Comparison of ENCODE assay signal across 1 cellular context in the genomic region with DNA sequence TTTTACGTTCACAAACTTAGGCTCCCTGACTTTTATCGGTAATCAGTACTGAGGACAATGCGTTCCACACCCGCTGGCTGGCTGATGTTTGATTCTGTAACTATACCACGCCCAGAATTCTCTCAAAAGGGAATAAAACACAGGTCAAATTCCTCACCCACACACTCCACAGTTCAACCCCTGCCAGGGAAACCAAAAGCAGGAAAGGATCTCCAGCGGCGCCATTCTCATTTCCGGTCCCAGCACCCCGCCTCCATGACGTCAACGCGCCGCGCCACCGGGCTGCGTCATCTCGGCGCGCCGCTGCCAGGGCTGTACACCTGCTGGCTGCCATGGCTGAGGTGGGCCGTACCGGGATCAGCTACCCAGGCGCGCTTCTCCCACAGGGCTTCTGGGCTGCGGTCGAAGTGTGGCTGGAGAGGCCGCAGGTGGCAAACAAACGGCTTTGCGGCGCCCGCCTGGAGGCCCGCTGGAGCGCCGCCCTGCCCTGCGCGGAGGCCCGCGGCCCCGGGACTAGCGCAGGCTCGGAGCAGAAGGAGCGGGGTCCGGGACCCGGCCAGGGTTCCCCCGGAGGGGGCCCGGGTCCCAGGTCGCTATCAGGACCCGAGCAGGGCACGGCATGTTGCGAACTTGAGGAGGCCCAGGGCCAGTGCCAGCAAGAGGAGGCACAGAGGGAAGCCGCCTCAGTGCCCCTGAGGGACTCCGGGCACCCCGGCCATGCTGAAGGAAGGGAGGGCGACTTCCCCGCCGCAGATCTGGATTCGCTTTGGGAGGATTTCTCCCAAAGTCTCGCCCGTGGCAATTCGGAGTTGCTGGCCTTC.
TF ChIP-seq lines count a peak whose summit lies in the region.

ACOX3 (minus strand) TSS at position 233 of the 821 bp plus-strand sequence. CDS start 24,202 bp downstream, outside the sequence.
TRMT44 (plus strand) TSS at position 287 of the 821 bp plus-strand sequence; CDS start at position 333, 46 bp downstream.

TF ChIP-seq in K562, 482 proteins besides CTCF, POLR2A, EP300 and RAD21 (continued from another document and continues in another):
- TF ChIP-seq FOS (IDR thresholded peaks at IDR 0.05; ENCODE audit: extremely low read depth, insufficient read length) (no peak), MBD1 (CRISPR knock-in tag; IDR thresholded peaks at IDR 0.05) (no peak), ZFP30 (CRISPR knock-in tag; IDR thresholded peaks at IDR 0.05; ENCODE audit: borderline replicate concordance) (no peak), TCF15 (CRISPR knock-in tag; IDR thresholded peaks at IDR 0.05) (no peak), MLX (CRISPR knock-in tag; conservative IDR thresholded peaks at IDR 0.05) (no peak), PPARD (CRISPR knock-in tag; IDR thresholded peaks at IDR 0.05) (no peak), TCF7 (IDR thresholded peaks at IDR 0.05; ENCODE audit: borderline replicate concordance) (no peak), MEIS2 (IDR thresholded peaks at IDR 0.05; ENCODE audit: partially characterized antibody) (no peak), GTF2E2 (tag; IDR thresholded peaks at IDR 0.05) (0 out of 2 replicates have a peak, but pooled peaks have one; percentile 37), ZNF696 (CRISPR knock-in tag; conservative IDR thresholded peaks at IDR 0.05) (no peak), HDGF (IDR thresholded peaks at IDR 0.05) (no peak), HNRNPL (IDR thresholded peaks at IDR 0.05; ENCODE audit: low read depth, low read length) (peak; percentile 73; the same call in 1 of the 2 replicates), JUND (IDR thresholded peaks at IDR 0.05; ENCODE audit: borderline replicate concordance, low read depth, low read length) (peak; percentile 78), JUND (tag; IDR thresholded peaks at IDR 0.05; ENCODE audit: borderline replicate concordance, low read depth, low read length) (no peak; the same call in 2 of the 3 replicates), ZNF354B (CRISPR knock-in tag; IDR thresholded peaks at IDR 0.05) (no peak), MAFF (IDR thresholded peaks at IDR 0.05; ENCODE audit: low read length) (no peak), E2F3 (CRISPR knock-in tag; IDR thresholded peaks at IDR 0.05) (no peak), FOXO4 (CRISPR knock-in tag; IDR thresholded peaks at IDR 0.05) (no peak), ID3 (CRISPR knock-in tag; IDR thresholded peaks at IDR 0.05) (no peak), ID3 (tag; IDR thresholded peaks at IDR 0.05) (no peak), SMC3 (conservative IDR thresholded peaks at IDR 0.05; ENCODE audit: insufficient read depth, low read depth, low read length) (0 out of 2 replicates have a peak, but pooled peaks have one; percentile 7), XRCC5 (IDR thresholded peaks at IDR 0.05; ENCODE audit: low read depth, low read length) (no peak), NFXL1 (CRISPR knock-in tag; IDR thresholded peaks at IDR 0.05) (no peak), TBP (optimal IDR thresholded peaks at IDR 0.05; ENCODE audit: low read depth, low read length) (peak; percentile 67), PHB (CRISPR knock-in tag; IDR thresholded peaks at IDR 0.05) (no peak), RBM34 (IDR thresholded peaks at IDR 0.05; ENCODE audit: borderline replicate concordance, insufficient read depth, low read length) (no peak), MAZ (CRISPR knock-in tag; conservative IDR thresholded peaks at IDR 0.05 in 1 of 2, IDR thresholded peaks at IDR 0.05 in 1 of 2) (peak in 1 of 2 experiments; percentile 60; a peak in 1 of 4 replicates), GTF2A2 (tag; IDR thresholded peaks at IDR 0.05) (no peak), MNT (conservative IDR thresholded peaks at IDR 0.05) (peak; percentile 75 to 92), ZNF398 (CRISPR knock-in tag; IDR thresholded peaks at IDR 0.05) (no peak), HEY1 (CRISPR knock-in tag; IDR thresholded peaks at IDR 0.05; ENCODE audit: borderline replicate concordance) (no peak), KLF6 (CRISPR knock-in tag; IDR thresholded peaks at IDR 0.05; ENCODE audit: borderline replicate concordance) (no peak), KLF1 (tag; IDR thresholded peaks at IDR 0.05) (peak; percentile 35; the same call in 1 of the 2 replicates), TEAD4 (IDR thresholded peaks at IDR 0.05; ENCODE audit: low read length) (no peak; the same call in 1 of the 2 replicates), TEAD4 (CRISPR knock-in tag; IDR thresholded peaks at IDR 0.05; ENCODE audit: borderline replicate concordance) (no peak), ATF4 (CRISPR knock-in tag; IDR thresholded peaks at IDR 0.05) (no peak), BDP1 (IDR thresholded peaks at IDR 0.05; ENCODE audit: insufficient read depth, insufficient read length) (no peak)
- TF ChIP-seq, protein P1, sequence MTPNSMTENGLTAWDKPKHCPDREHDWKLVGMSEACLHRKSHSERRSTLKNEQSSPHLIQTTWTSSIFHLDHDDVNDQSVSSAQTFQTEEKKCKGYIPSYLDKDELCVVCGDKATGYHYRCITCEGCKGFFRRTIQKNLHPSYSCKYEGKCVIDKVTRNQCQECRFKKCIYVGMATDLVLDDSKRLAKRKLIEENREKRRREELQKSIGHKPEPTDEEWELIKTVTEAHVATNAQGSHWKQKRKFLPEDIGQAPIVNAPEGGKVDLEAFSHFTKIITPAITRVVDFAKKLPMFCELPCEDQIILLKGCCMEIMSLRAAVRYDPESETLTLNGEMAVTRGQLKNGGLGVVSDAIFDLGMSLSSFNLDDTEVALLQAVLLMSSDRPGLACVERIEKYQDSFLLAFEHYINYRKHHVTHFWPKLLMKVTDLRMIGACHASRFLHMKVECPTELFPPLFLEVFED (CRISPR knock-in tag; conservative IDR thresholded peaks at IDR 0.05): no peak
- TF ChIP-seq, protein P2, sequence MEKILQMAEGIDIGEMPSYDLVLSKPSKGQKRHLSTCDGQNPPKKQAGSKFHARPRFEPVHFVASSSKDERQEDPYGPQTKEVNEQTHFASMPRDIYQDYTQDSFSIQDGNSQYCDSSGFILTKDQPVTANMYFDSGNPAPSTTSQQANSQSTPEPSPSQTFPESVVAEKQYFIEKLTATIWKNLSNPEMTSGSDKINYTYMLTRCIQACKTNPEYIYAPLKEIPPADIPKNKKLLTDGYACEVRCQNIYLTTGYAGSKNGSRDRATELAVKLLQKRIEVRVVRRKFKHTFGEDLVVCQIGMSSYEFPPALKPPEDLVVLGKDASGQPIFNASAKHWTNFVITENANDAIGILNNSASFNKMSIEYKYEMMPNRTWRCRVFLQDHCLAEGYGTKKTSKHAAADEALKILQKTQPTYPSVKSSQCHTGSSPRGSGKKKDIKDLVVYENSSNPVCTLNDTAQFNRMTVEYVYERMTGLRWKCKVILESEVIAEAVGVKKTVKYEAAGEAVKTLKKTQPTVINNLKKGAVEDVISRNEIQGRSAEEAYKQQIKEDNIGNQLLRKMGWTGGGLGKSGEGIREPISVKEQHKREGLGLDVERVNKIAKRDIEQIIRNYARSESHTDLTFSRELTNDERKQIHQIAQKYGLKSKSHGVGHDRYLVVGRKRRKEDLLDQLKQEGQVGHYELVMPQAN (IDR thresholded peaks at IDR 0.05; ENCODE audit: borderline replicate concordance): peak; percentile 85; the same call in 1 of the 2 replicates
- TF ChIP-seq, protein P3, sequence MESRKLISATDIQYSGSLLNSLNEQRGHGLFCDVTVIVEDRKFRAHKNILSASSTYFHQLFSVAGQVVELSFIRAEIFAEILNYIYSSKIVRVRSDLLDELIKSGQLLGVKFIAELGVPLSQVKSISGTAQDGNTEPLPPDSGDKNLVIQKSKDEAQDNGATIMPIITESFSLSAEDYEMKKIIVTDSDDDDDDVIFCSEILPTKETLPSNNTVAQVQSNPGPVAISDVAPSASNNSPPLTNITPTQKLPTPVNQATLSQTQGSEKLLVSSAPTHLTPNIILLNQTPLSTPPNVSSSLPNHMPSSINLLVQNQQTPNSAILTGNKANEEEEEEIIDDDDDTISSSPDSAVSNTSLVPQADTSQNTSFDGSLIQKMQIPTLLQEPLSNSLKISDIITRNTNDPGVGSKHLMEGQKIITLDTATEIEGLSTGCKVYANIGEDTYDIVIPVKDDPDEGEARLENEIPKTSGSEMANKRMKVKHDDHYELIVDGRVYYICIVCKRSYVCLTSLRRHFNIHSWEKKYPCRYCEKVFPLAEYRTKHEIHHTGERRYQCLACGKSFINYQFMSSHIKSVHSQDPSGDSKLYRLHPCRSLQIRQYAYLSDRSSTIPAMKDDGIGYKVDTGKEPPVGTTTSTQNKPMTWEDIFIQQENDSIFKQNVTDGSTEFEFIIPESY (CRISPR knock-in tag; IDR thresholded peaks at IDR 0.05): no peak
- TF ChIP-seq, protein P4, sequence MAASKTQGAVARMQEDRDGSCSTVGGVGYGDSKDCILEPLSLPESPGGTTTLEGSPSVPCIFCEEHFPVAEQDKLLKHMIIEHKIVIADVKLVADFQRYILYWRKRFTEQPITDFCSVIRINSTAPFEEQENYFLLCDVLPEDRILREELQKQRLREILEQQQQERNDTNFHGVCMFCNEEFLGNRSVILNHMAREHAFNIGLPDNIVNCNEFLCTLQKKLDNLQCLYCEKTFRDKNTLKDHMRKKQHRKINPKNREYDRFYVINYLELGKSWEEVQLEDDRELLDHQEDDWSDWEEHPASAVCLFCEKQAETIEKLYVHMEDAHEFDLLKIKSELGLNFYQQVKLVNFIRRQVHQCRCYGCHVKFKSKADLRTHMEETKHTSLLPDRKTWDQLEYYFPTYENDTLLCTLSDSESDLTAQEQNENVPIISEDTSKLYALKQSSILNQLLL (CRISPR knock-in tag; IDR thresholded peaks at IDR 0.05; ENCODE audit: borderline replicate concordance): no peak
